ENCODE assay signal across 25 cellular contexts in genomic region chr18:58637197-58637596, GRCh38. TPM values are rescaled to one million over a fixed set of nuclear protein-coding genes. Genes with fewer than 3 reads are reported as not detected.
"Had no signal": no experiment of that assay in that cellular context is flagged by ENCODE, and none has a peak within 500 bp of the region (broad histone marks: within the 10 kb centered on the region; RNA-seq: fewer than 3 reads in every experiment).

No MANE protein-coding gene starts in this region.

- FAIRE-seq: islet of Langerhans, small intestine had no signal

- H3K9me3 ChIP-seq: left ventricle myocardium inferior, spleen, suprapubic skin, thoracic aorta, tibial artery, uterus had no signal

- H3K36me3 ChIP-seq: left ventricle myocardium inferior, spleen, suprapubic skin, thoracic aorta, tibial artery, uterus had no signal

- H3K4me3 ChIP-seq: left ventricle myocardium inferior, lung, spleen, suprapubic skin, thoracic aorta, tibial artery, uterus had no signal

- ATAC-seq: naive thymus-derived CD8-positive, alpha-beta T cell; right cardiac atrium; sciatic nerve; stimulated activated effector memory CD8-positive, alpha-beta T cell treated with anti-CD3 and anti-CD28 coated beads, Interleukin-12 subunit alpha, Interleukin-12 subunit beta, amount 100 ng/mL, for 72 hours had no signal

- H3K27me3 Mint-ChIP-seq: naive thymus-derived CD8-positive, alpha-beta T cell; stimulated activated naive CD8-positive, alpha-beta T cell treated with anti-CD3 and anti-CD28 coated beads, Interleukin-15, Interleukin-2, amounts not matched to agents 100 ng/mL and 50 ng/mL, for 24 hours had no signal

- DNase-seq: hypothalamus; immature natural killer cell; left ventricle myocardium inferior; naive thymus-derived CD8-positive, alpha-beta T cell; nucleus accumbens; retina; right cardiac atrium; small intestine; spleen; stimulated activated CD4-positive, alpha-beta T cell treated with anti-CD3 and anti-CD28 coated beads, Interleukin-4, amount 100 ng/mL, for 24 hours; stimulated activated naive CD4-positive, alpha-beta T cell; tibial artery; uterus had no signal

- H3K4me3 Mint-ChIP-seq: immature natural killer cell; naive thymus-derived CD8-positive, alpha-beta T cell; nephron; neural crest cell; stimulated activated effector memory CD8-positive, alpha-beta T cell treated with anti-CD3 and anti-CD28 coated beads, Interleukin-12 subunit alpha, Interleukin-12 subunit beta, amount 100 ng/mL, for 72 hours; stimulated activated naive CD8-positive, alpha-beta T cell treated with anti-CD3 and anti-CD28 coated beads, Interleukin-15, Interleukin-2, amounts not matched to agents 100 ng/mL and 50 ng/mL, for 24 hours; type B pancreatic cell had no signal

- H3K27ac Mint-ChIP-seq: immature natural killer cell; progenitor cell of endocrine pancreas; stimulated activated effector memory CD8-positive, alpha-beta T cell treated with anti-CD3 and anti-CD28 coated beads, Interleukin-12 subunit alpha, Interleukin-12 subunit beta, amount 100 ng/mL, for 72 hours; stimulated activated naive CD8-positive, alpha-beta T cell treated with anti-CD3 and anti-CD28 coated beads, Interleukin-15, Interleukin-2, amounts not matched to agents 100 ng/mL and 50 ng/mL, for 24 hours; type B pancreatic cell had no signal

- H3K9me3 Mint-ChIP-seq: immature natural killer cell; naive thymus-derived CD8-positive, alpha-beta T cell; nephron; neural crest cell; stimulated activated effector memory CD8-positive, alpha-beta T cell treated with anti-CD3 and anti-CD28 coated beads, Interleukin-12 subunit alpha, Interleukin-12 subunit beta, amount 100 ng/mL, for 72 hours; stimulated activated naive CD8-positive, alpha-beta T cell treated with anti-CD3 and anti-CD28 coated beads, Interleukin-15, Interleukin-2, amounts not matched to agents 100 ng/mL and 50 ng/mL, for 24 hours had no signal

- H2AFZ ChIP-seq: parathyroid adenoma had no signal

- H3K36me3 Mint-ChIP-seq: immature natural killer cell; naive thymus-derived CD8-positive, alpha-beta T cell; stimulated activated effector memory CD8-positive, alpha-beta T cell treated with anti-CD3 and anti-CD28 coated beads, Interleukin-12 subunit alpha, Interleukin-12 subunit beta, amount 100 ng/mL, for 72 hours; type B pancreatic cell had no signal

- H3K4me1 Mint-ChIP-seq: immature natural killer cell had no signal

- H3K9ac ChIP-seq: parathyroid adenoma had no signal

- H3K27ac ChIP-seq: left ventricle myocardium inferior, parathyroid adenoma, spleen, suprapubic skin, thoracic aorta, tibial artery had no signal

- H3K4me1 ChIP-seq: parathyroid adenoma, uterus had no signal

- H3K27me3 ChIP-seq: spleen, suprapubic skin, tibial artery, uterus had no signal

RNA-seq across cellular contexts. Expression of gene ALPK2, which starts 8.3 kb away (rescaled TPM):
- total RNA-seq: neural crest cell, thoracic aorta had no signal
- polyA plus RNA-seq: naive thymus-derived CD8-positive, alpha-beta T cell had no signal
